ENCODE assay signal across 11 cellular contexts in genomic region chr10:119616879-119617580, GRCh38. TPM values are rescaled to one million over a fixed set of nuclear protein-coding genes. Genes with fewer than 3 reads are reported as not detected.
DNase-seq lines count a peak whose midpoint lies in the region; ATAC-seq and TF ChIP-seq lines count a peak whose summit lies in the region.
"Had no signal": no experiment of that assay in that cellular context is flagged by ENCODE, and none has a peak within 500 bp of the region (broad histone marks: within the 10 kb centered on the region; RNA-seq: fewer than 3 reads in every experiment).

No MANE protein-coding gene starts in this region.

- DNase-seq in EH (ENCODE audit: low read depth) (peak; percentile 46), epithelial cell of proximal tubule (ENCODE audit: low read depth) (no peak), omental fat pad (ENCODE audit: low spot score) (no peak), NCI-H2196 (lab: John Stamatoyannopoulos, UW; ENCODE audit: unreplicated experiment) (no peak), GM19240 (ENCODE audit: insufficient read length, low spot score) (no peak)
- DNase-seq: activated T-cell treated with anti-CD3 and anti-CD28 coated beads, Interleukin-2, amount 50 U/mL, for 1 hour; DMS79; NCI-H187 had no signal

- H3K4me3 ChIP-seq in epithelial cell of proximal tubule (ENCODE audit: low read depth, low read length), result peak overlapping the region; percentile 16
- H3K4me3 ChIP-seq: vagina had no signal

- H3K9me3 ChIP-seq in KOPT-K1 (ENCODE audit: insufficient read depth, low read length, poor library complexity, severe bottlenecking), result no peaks in the 10 kb centered on the region
- H3K9me3 ChIP-seq: vagina had no signal

- peak; percentile 47 for ATAC-seq in omental fat pad (ENCODE audit: low FRiP score)
- ATAC-seq in GM21423 (IDR thresholded peaks at IDR 0.05; ENCODE audit: unreplicated experiment), result no peak

- H3K27ac ChIP-seq in KOPT-K1 (ENCODE audit: low read depth, low read length, poor library complexity, severe bottlenecking), result peak overlapping the region; percentile 76
- H3K27ac ChIP-seq: vagina had no signal

- H3K36me3 ChIP-seq in KOPT-K1 (ENCODE audit: insufficient read depth, low read length), result no peaks in the 10 kb centered on the region
- H3K36me3 ChIP-seq: vagina had no signal

- TF ChIP-seq CTCF in epithelial cell of proximal tubule (conservative IDR thresholded peaks at IDR 0.05; ENCODE audit: low read depth, low read length) (peak; percentile 65), omental fat pad (IDR thresholded peaks at IDR 0.05) (no peak)

RNA-seq across cellular contexts. Expression of gene TIAL1, which starts 20.3 kb away (rescaled TPM):
- total RNA-seq in epithelial cell of proximal tubule (43.8 and 50.5 TPM in 2 replicates), omental fat pad (10 to 100 TPM; 62.0 to 90.8 (median 65.9) TPM)

RNA-seq across cellular contexts. Expression of gene BAG3, which starts 34.1 kb away (rescaled TPM):
- total RNA-seq in epithelial cell of proximal tubule, result 39.1 and 55.1 TPM in 2 replicates
- 10 to 100 TPM; 16.1 to 98.0 (median 58.8) TPM for total RNA-seq in omental fat pad
